In the genomic region with DNA sequence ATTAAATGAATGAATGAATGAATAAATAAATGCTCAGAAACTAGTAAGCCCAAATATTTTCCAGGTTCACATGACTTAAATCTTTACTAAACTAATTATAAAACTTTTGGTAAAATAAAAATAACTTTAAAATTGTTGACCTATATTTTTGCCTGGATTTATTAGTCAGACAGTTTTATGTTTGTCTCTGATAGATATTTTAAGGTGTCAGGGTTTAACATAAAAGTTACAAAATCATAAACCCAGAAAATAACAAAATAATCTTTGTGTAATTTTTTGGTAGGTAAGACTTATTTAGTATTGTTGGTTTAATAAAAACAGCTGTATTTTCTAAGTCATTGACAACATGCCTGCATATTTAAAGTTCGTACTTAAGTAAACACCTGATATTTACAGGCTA, we compare ENCODE assay signal across 34 cellular contexts. TPM values are rescaled to one million over a fixed set of nuclear protein-coding genes. Genes with fewer than 3 reads are reported as not detected.
"Had no signal": no experiment of that assay in that cellular context is flagged by ENCODE, and none has a peak within 500 bp of the region (broad histone marks: within the 10 kb centered on the region; RNA-seq: fewer than 3 reads in every experiment).

No MANE protein-coding gene starts in this region.

- H3K4me1 ChIP-seq: adrenal gland had no signal

- H3K27ac ChIP-seq: adrenal gland, WERI-Rb-1 had no signal

- H3K36me3 ChIP-seq: adrenal gland, WERI-Rb-1 had no signal

- ATAC-seq: activated T-cell treated with anti-CD3 and anti-CD28 coated beads, Interleukin-2, amount 50 U/mL, for 72 hours; activated T-helper 17 cell treated with anti-CD3 and anti-CD28 coated beads, Interleukin-2, amount 50 U/mL, for 72 hours had no signal

- H3K27me3 ChIP-seq: adrenal gland had no signal

- DNase-seq: activated CD4-positive, alpha-beta memory T cell treated with anti-CD3 and anti-CD28 coated beads, Interleukin-2, amount 10 ng/mL, durations not matched to agents 7 days and 5 days; activated CD4-positive, alpha-beta T cell treated with anti-CD3 and anti-CD28 coated beads for 1 hour; activated CD4-positive, alpha-beta T cell treated with anti-CD3 and anti-CD28 coated beads for 48 hours; activated CD4-positive, CD25-positive, alpha-beta regulatory T cell; activated effector memory CD4-positive, alpha-beta T cell treated with anti-CD3 and anti-CD28 coated beads, Interleukin-2, amount 50 U/mL, for 16 hours; activated naive CD4-positive, alpha-beta T cell treated with Interleukin-2 at 50 U/mL for 16 hours; activated naive CD8-positive, alpha-beta T cell treated with anti-CD3 and anti-CD28 coated beads, Interleukin-2, amount 10 ng/mL, durations not matched to agents 7 days and 5 days; activated T-cell treated with anti-CD3 and anti-CD28 coated beads, Interleukin-2, amount 50 U/mL, for 1 hour; activated T-cell treated with anti-CD3 and anti-CD28 coated beads, Interleukin-2, amount 50 U/mL, for 72 hours; adrenal gland; caudate nucleus; cerebellar nuclear complex; MM.1S; MV-4-11; NCI-H1092; NCI-H1436 treated with DMSO at 0.1 percent for 48 hours; NCI-H1694 treated with DMSO at 0.1 percent for 48 hours; NCI-H2029; NCI-H345; NCI-H524 treated with DMSO at 0.1 percent for 48 hours; NCI-H748 treated with DMSO at 0.1 percent for 48 hours; NK-92 treated with Interleukin-12 subunit alpha and Interleukin-12 subunit beta, amount 100 ng/mL, for 24 hours; Right ventricle myocardium superior; SW 1271; T-helper 1 cell; T-helper 2 cell; T-helper 9 cell; WERI-Rb-1 had no signal

- FAIRE-seq: astrocyte, bronchial epithelial cell had no signal

- H3K9me3 ChIP-seq: adrenal gland had no signal

RNA-seq across cellular contexts. Expression of a gene that starts 27.4 kb away (rescaled TPM):
- total RNA-seq: activated CD4-positive, alpha-beta memory T cell treated with anti-CD3 and anti-CD28 coated beads, Interleukin-2, amount 10 ng/mL, durations not matched to agents 7 days and 5 days; activated CD8-positive, alpha-beta memory T cell treated with anti-CD3 and anti-CD28 coated beads for 36 hours; activated naive CD8-positive, alpha-beta T cell treated with anti-CD3 and anti-CD28 coated beads, Interleukin-2, amount 10 ng/mL, durations not matched to agents 7 days and 5 days; activated T-cell treated with anti-CD3 and anti-CD28 coated beads, Interleukin-2, amount 50 U/mL, for 72 hours; activated T-helper 17 cell treated with anti-CD3 and anti-CD28 coated beads, Interleukin-2, amount 50 U/mL, for 72 hours; adrenal gland; astrocyte; LHCN-M2; NCI-H460; Right ventricle myocardium superior had no signal
- polyA plus RNA-seq: adrenal gland had no signal
